ENCODE assay signal across 9 cellular contexts in genomic region chr12:120684523-120684932, GRCh38. TPM values are rescaled to one million over a fixed set of nuclear protein-coding genes. Genes with fewer than 3 reads are reported as not detected.
DNase-seq lines count a peak whose midpoint lies in the region; ATAC-seq and TF ChIP-seq lines count a peak whose summit lies in the region.
"Had no signal": no experiment of that assay in that cellular context is flagged by ENCODE, and none has a peak within 500 bp of the region (broad histone marks: within the 10 kb centered on the region; RNA-seq: fewer than 3 reads in every experiment).

No MANE protein-coding gene starts in this region.

- H3K9me3 ChIP-seq in Caco-2 (no peaks in the 10 kb centered on the region), GM23248 (ENCODE audit: low read depth) (no peaks in the 10 kb centered on the region), SU-DHL-6 (ENCODE audit: insufficient read depth, low read length) (no peaks in the 10 kb centered on the region)

- POLR2A ChIA-PET in Caco-2 (lab: Charles Lee) = no interaction called here

- H3K79me2 ChIP-seq in GM23248 (ENCODE audit: insufficient read depth) (peaks cover 22% of the 10 kb centered on the region), SU-DHL-6 (ENCODE audit: insufficient read depth, low read length) (peaks cover 25% of the 10 kb centered on the region)

- H3K4me2 ChIP-seq in GM23248 (ENCODE audit: unreplicated experiment) (no peak overlapping the region), SU-DHL-6 (ENCODE audit: low read depth, low read length, poor library complexity, severe bottlenecking) (peak overlapping the region; percentile 39)

- ATAC-seq in memory B cell (ENCODE audit: low read depth) (no peak), HG02885 (IDR thresholded peaks at IDR 0.05; ENCODE audit: poor library complexity, unreplicated experiment) (no peak)

- H3F3A ChIP-seq in GM23248 (ENCODE audit: insufficient read depth) (peaks cover 17% of the 10 kb centered on the region), SU-DHL-6 (ENCODE audit: insufficient read depth) (peaks cover 23% of the 10 kb centered on the region)

- H3K36me3 Mint-ChIP-seq in Caco-2 (ENCODE audit: insufficient read depth, unreplicated experiment) (peaks cover 9% of the 10 kb centered on the region), memory B cell (no peaks in the 10 kb centered on the region)

- in situ Hi-C loops in GM23248 (cut with MboI) = no loop called here

- H3K4me1 ChIP-seq in Caco-2 = peaks cover 11% of the 10 kb centered on the region
- peaks cover 10% of the 10 kb centered on the region for H3K4me1 ChIP-seq in GM23248 (ENCODE audit: insufficient read depth)

- intact Hi-C loops in Caco-2 (cut with micrococcal nuclease; ENCODE audit: unreplicated experiment) = no loop called here

- no peak for DNase-seq in Caco-2
- DNase-seq in GM23248 = peak; percentile 83
- DNase-seq in memory B cell (ENCODE audit: low spot score in 2 of 2) = no peak
- no peak for DNase-seq in NCI-H774 (lab: John Stamatoyannopoulos, UW)
- DNase-seq in NCI-H446 treated with DMSO at 0.1 percent for 48 hours (lab: John Stamatoyannopoulos, UW) = no peak
- DNase-seq in HuH-7.5 (ENCODE audit: low spot score) = no peak
- DNase-seq: NCI-H82 had no signal

- H3K27ac ChIP-seq in GM23248 (peak overlapping the region; percentile 28; the same call in 1 of the 2 replicates), SU-DHL-6 (ENCODE audit: low read depth, low read length) (peak overlapping the region; percentile 93)

- H3K9ac ChIP-seq in GM23248 (no peak overlapping the region), SU-DHL-6 (ENCODE audit: low read length) (peak overlapping the region; percentile 33)

- TF ChIP-seq CTCF in Caco-2 (IDR thresholded peaks at IDR 0.05; ENCODE audit: insufficient read depth in 1 of 2, low read depth in 1 of 2, low read length in 1 of 2, severe bottlenecking in 1 of 2, unreplicated experiment in 1 of 2) (no peak), SU-DHL-6 (IDR thresholded peaks at IDR 0.05; ENCODE audit: insufficient read depth, low read length, poor library complexity, severe bottlenecking) (no peak)

- H3K4me3 Mint-ChIP-seq in Caco-2 (ENCODE audit: unreplicated experiment) = peak overlapping the region; percentile 79
- no peak overlapping the region for H3K4me3 Mint-ChIP-seq in memory B cell

- H3K9me3 Mint-ChIP-seq in Caco-2 (ENCODE audit: unreplicated experiment) (no peaks in the 10 kb centered on the region), memory B cell (no peaks in the 10 kb centered on the region)

- no peaks in the 10 kb centered on the region for H3K27me3 ChIP-seq in Caco-2 (replicated peaks; ENCODE audit: control insufficient read depth, insufficient read depth, low read length)
- no peaks in the 10 kb centered on the region for H3K27me3 ChIP-seq in GM23248 (replicated peaks; ENCODE audit: insufficient read depth)
- no peaks in the 10 kb centered on the region for H3K27me3 ChIP-seq in SU-DHL-6 (ENCODE audit: low read length)

- H3K4me1 Mint-ChIP-seq in Caco-2 (ENCODE audit: low read depth, unreplicated experiment) = peaks cover 14% of the 10 kb centered on the region
- peaks cover 17% of the 10 kb centered on the region for H3K4me1 Mint-ChIP-seq in memory B cell

- no peaks in the 10 kb centered on the region for H3K36me3 ChIP-seq in Caco-2 (ENCODE audit: control insufficient read depth, insufficient read depth, low read length)
- no peaks in the 10 kb centered on the region for H3K36me3 ChIP-seq in GM23248 (ENCODE audit: low read depth)
- H3K36me3 ChIP-seq in SU-DHL-6 (ENCODE audit: low read length) = no peaks in the 10 kb centered on the region

- H2AFZ ChIP-seq in GM23248 (peak overlapping the region; percentile 48; the same call in 1 of the 2 replicates), SU-DHL-6 (ENCODE audit: low read depth, low read length, severe bottlenecking) (peak overlapping the region; percentile 52)

- H3K27me3 Mint-ChIP-seq in Caco-2 (ENCODE audit: insufficient read depth, unreplicated experiment) (no peaks in the 10 kb centered on the region), memory B cell (no peaks in the 10 kb centered on the region)

- H3K27ac Mint-ChIP-seq in Caco-2 (ENCODE audit: unreplicated experiment) (no peak overlapping the region), memory B cell (peak overlapping the region; percentile 61)

- 20 to 22% methylated on average over 8 of the region's 8 CpGs for WGBS in GM23248 (ENCODE audit: low coverage in 1 of 2, low lambda C conversion rate in 2 of 2, missing lambda C conversion rate in 2 of 2), 2 experiments

- CTCF ChIA-PET in Caco-2 (lab: Charles Lee) = no interaction called here

- H3K4me3 ChIP-seq in Caco-2 (ENCODE audit: low read depth, low read length) = no peak overlapping the region
- H3K4me3 ChIP-seq in GM23248 = no peak overlapping the region
- no peak overlapping the region for H3K4me3 ChIP-seq in SU-DHL-6 (ENCODE audit: insufficient read depth, low read length, poor library complexity, severe bottlenecking)

- H3K9me2 ChIP-seq in GM23248 (ENCODE audit: insufficient read depth) (no peaks in the 10 kb centered on the region), SU-DHL-6 (replicated peaks; ENCODE audit: insufficient read depth, low read length) (no peaks in the 10 kb centered on the region)

- H4K20me1 ChIP-seq in GM23248 (ENCODE audit: insufficient read depth) = 0 out of 2 replicates have a peak, but pooled peaks cover 5% of the 10 kb centered on the region
- H4K20me1 ChIP-seq in SU-DHL-6 (ENCODE audit: low read depth, low read length) = no peaks in the 10 kb centered on the region

- BruUV-seq in Caco-2 (replicated peaks; lab: Mats Ljungman, UMichigan) = no TSS peak

RNA-seq across cellular contexts. Expression of gene MLEC, which starts 2.4 kb away (rescaled TPM):
- 143 and 150 TPM in 2 replicates for total RNA-seq in Caco-2 (2022)
- 79.3 and 79.4 TPM in 2 replicates for total RNA-seq in GM23248 (2014; rRNA removed; shearing (Covaris generic))
- 114 and 119 TPM in 2 replicates for polyA plus RNA-seq in GM23248 (2016; fragmentation: Nextera tagmentation; extraction: Ambion mirVana)

RNA-seq across cellular contexts. Expression of gene UNC119B, which starts 25.7 kb away (rescaled TPM):
- 39.1 and 44.4 TPM in 2 replicates for total RNA-seq in Caco-2 (2022)
- 17.8 and 22.4 TPM in 2 replicates for total RNA-seq in GM23248 (2014; rRNA removed; shearing (Covaris generic))
- 7.6 TPM in 2 replicates for polyA plus RNA-seq in GM23248 (2016; fragmentation: Nextera tagmentation; extraction: Ambion mirVana)

RNA-seq across cellular contexts. Expression of gene ACADS, which starts 41.1 kb away (rescaled TPM):
- total RNA-seq in Caco-2 (2022) = 12.5 and 13.1 TPM in 2 replicates
- 14.5 and 20.6 TPM in 2 replicates for total RNA-seq in GM23248 (2014; rRNA removed; shearing (Covaris generic))
- polyA plus RNA-seq in GM23248 (2016; fragmentation: Nextera tagmentation; extraction: Ambion mirVana) = 10.1 and 10.5 TPM in 2 replicates

RNA-seq across cellular contexts. Expression of gene CABP1, which starts 44.1 kb away (rescaled TPM):
- total RNA-seq in Caco-2 (2022) = 0.95 and 1.0 TPM in 2 replicates
- not detected in 2 replicates for total RNA-seq in GM23248 (2014; rRNA removed; shearing (Covaris generic))
- polyA plus RNA-seq in GM23248 (2016; fragmentation: Nextera tagmentation; extraction: Ambion mirVana) = not detected in 2 replicates
